12 cellular contexts compared by ENCODE assay signal in genomic region chr9:133813749-133814585, GRCh38.
DNase-seq lines count a peak whose midpoint lies in the region; ATAC-seq and TF ChIP-seq lines count a peak whose summit lies in the region.
"Had no signal": no experiment of that assay in that cellular context is flagged by ENCODE, and none has a peak within 500 bp of the region (broad histone marks: within the 10 kb centered on the region; RNA-seq: fewer than 3 reads in every experiment).

No MANE protein-coding gene starts in this region.

- no peak overlapping the region for H3K27ac ChIP-seq in right atrium auricular region
- H3K27ac ChIP-seq in stomach = no peak overlapping the region
- H3K27ac ChIP-seq: spleen had no signal

- H3K27ac Mint-ChIP-seq in IgD-negative memory B cell = peak overlapping the region in 2 of 3 donors; percentile 39 to 90
- H3K27ac Mint-ChIP-seq: activated CD4-positive, alpha-beta T cell treated with anti-CD3 and anti-CD28 coated beads for 36 hours; natural killer cell treated with Interleukin-12 subunit alpha and Interleukin-12 subunit beta and Interleukin-15 and Interleukin-18, amount 100 ng/mL, for 72 hours had no signal

- H3K9me3 ChIP-seq in right atrium auricular region = no peaks in the 10 kb centered on the region
- H3K9me3 ChIP-seq in stomach = no peaks in the 10 kb centered on the region
- H3K9me3 ChIP-seq: spleen had no signal

- H3K4me1 ChIP-seq in right atrium auricular region (peaks cover 0 to 11% of the 10 kb centered on the region in 2 donors), stomach (no peaks in the 10 kb centered on the region)

- H3K4me3 ChIP-seq in right atrium auricular region (no peak overlapping the region), skeletal muscle cell (ENCODE audit: low read depth, low read length) (no peak overlapping the region), stomach (no peak overlapping the region)
- H3K4me3 ChIP-seq: spleen had no signal

- no peak for ATAC-seq in HG02840 (IDR thresholded peaks at IDR 0.05; ENCODE audit: low FRiP score, unreplicated experiment)
- ATAC-seq: activated CD4-positive, alpha-beta T cell treated with anti-CD3 and anti-CD28 coated beads for 36 hours; natural killer cell treated with Interleukin-12 subunit alpha and Interleukin-12 subunit beta and Interleukin-15 and Interleukin-18, amount 100 ng/mL, for 72 hours had no signal

- no peaks in the 10 kb centered on the region for H3K27me3 Mint-ChIP-seq in IgD-negative memory B cell
- H3K27me3 Mint-ChIP-seq: activated CD4-positive, alpha-beta T cell treated with anti-CD3 and anti-CD28 coated beads for 36 hours; natural killer cell treated with Interleukin-12 subunit alpha and Interleukin-12 subunit beta and Interleukin-15 and Interleukin-18, amount 100 ng/mL, for 72 hours had no signal

- H3K27me3 ChIP-seq in right atrium auricular region (no peaks in the 10 kb centered on the region), stomach (no peaks in the 10 kb centered on the region)
- H3K27me3 ChIP-seq: spleen had no signal

- H3K4me1 Mint-ChIP-seq in IgD-negative memory B cell = peaks cover 11 to 30% (median 13%) of the 10 kb centered on the region in 3 donors
- H3K4me1 Mint-ChIP-seq: activated CD4-positive, alpha-beta T cell treated with anti-CD3 and anti-CD28 coated beads for 36 hours had no signal

- H3K4me3 Mint-ChIP-seq in IgD-negative memory B cell = peak overlapping the region in 3 of 4 donors; percentile 52 to 87 (median 57)
- H3K4me3 Mint-ChIP-seq: activated CD4-positive, alpha-beta T cell treated with anti-CD3 and anti-CD28 coated beads for 36 hours; natural killer cell treated with Interleukin-12 subunit alpha and Interleukin-12 subunit beta and Interleukin-15 and Interleukin-18, amount 100 ng/mL, for 72 hours had no signal

- intact Hi-C loops in stomach (cut with DNase I; ENCODE audit: low total_unique reads) = no loop called here

- peaks cover 5% of the 10 kb centered on the region for H3K36me3 Mint-ChIP-seq in IgD-negative memory B cell
- H3K36me3 Mint-ChIP-seq: natural killer cell treated with Interleukin-12 subunit alpha and Interleukin-12 subunit beta and Interleukin-15 and Interleukin-18, amount 100 ng/mL, for 72 hours had no signal

- DNase-seq in SK-N-DZ (ENCODE audit: low spot score) (peak; percentile 70), right atrium auricular region (ENCODE audit: low spot score) (peak; percentile 74), skeletal muscle cell (ENCODE audit: low read depth) (peak; percentile 40), activated T-cell treated with anti-CD3 and anti-CD28 coated beads for 4 hours (no peak), ureter (ENCODE audit: low spot score) (no peak), stomach (no peak)
- DNase-seq: activated CD4-positive, alpha-beta T cell treated with anti-CD3 and anti-CD28 coated beads for 36 hours; NCI-H2029 treated with DMSO at 0.1 percent for 48 hours; spleen had no signal

- TF ChIP-seq CTCF in right atrium auricular region (IDR thresholded peaks at IDR 0.05) = no peak
- TF ChIP-seq CTCF in stomach (IDR thresholded peaks at IDR 0.05) = no peak

- peaks cover under 1% of the 10 kb centered on the region for H3K36me3 ChIP-seq in right atrium auricular region
- peaks cover 6 to 20% (median 14%) of the 10 kb centered on the region in 4 donors for H3K36me3 ChIP-seq in stomach

- no peak for TF ChIP-seq POLR2A in stomach (IDR thresholded peaks at IDR 0.05)

- 80 to 92% (median 87%) methylated on average over 24 to 29 of the region's 29 CpGs for WGBS in stomach, 5 donors

- TF ChIP-seq EP300 in stomach (IDR thresholded peaks at IDR 0.05) = no peak

- peaks cover 0 to 2% (median 0%) of the 10 kb centered on the region in 3 donors for H3K9me3 Mint-ChIP-seq in IgD-negative memory B cell
- H3K9me3 Mint-ChIP-seq: natural killer cell treated with Interleukin-12 subunit alpha and Interleukin-12 subunit beta and Interleukin-15 and Interleukin-18, amount 100 ng/mL, for 72 hours had no signal

Comparison
In these comparisons a context has a peak if more than half of its experiments do, and no peak if none do; other contexts are left out.
1. DNase-seq: peak in SK-N-DZ (single experiment), right atrium auricular region (single experiment) and skeletal muscle cell (single experiment); none in activated T-cell treated with anti-CD3 and anti-CD28 coated beads for 4 hours (single experiment), ureter (single experiment) and stomach (single experiment).